ENCODE assay signal across 1 cellular context in genomic region chr1:178411756-178412399, GRCh38.
TF ChIP-seq lines count a peak whose summit lies in the region.

No MANE protein-coding gene starts in this region.

TF ChIP-seq in GM12878, 131 proteins besides CTCF, POLR2A, EP300 and RAD21 (continued from another document):
- TF ChIP-seq CUX1 (IDR thresholded peaks at IDR 0.05; ENCODE audit: insufficient replicate concordance, low read depth, low read length) (no peak), HCFC1 (IDR thresholded peaks at IDR 0.05; ENCODE audit: low read length) (no peak), ZNF274 (IDR thresholded peaks at IDR 0.05; ENCODE audit: insufficient read depth, insufficient read length) (no peak), POU2F2 (IDR thresholded peaks at IDR 0.05; ENCODE audit: borderline replicate concordance, low read depth, low read length) (no peak), ATF3 (IDR thresholded peaks at IDR 0.05; ENCODE audit: borderline replicate concordance, extremely low read depth, low read depth, low read length) (no peak), TBL1XR1 (IDR thresholded peaks at IDR 0.05; ENCODE audit: low read depth, low read length) (no peak), MYB (IDR thresholded peaks at IDR 0.05; ENCODE audit: borderline replicate concordance, low read depth, low read length) (no peak), PRDM15 (CRISPR knock-in tag; IDR thresholded peaks at IDR 0.05) (no peak), JUND (IDR thresholded peaks at IDR 0.05; ENCODE audit: low read depth, low read length) (no peak), LARP7 (IDR thresholded peaks at IDR 0.05) (no peak), TCF7 (IDR thresholded peaks at IDR 0.05; ENCODE audit: borderline replicate concordance) (no peak)
TF ChIP-seq in GM12878: peak in this region for 0.
